Comparison of ENCODE assay signal across 1 cellular context in genomic region chr3:183968846-183969245, GRCh38.
TF ChIP-seq lines count a peak whose summit lies in the region.

No MANE protein-coding gene starts in this region.

TF ChIP-seq in IMR-90, 13 proteins besides CTCF, POLR2A, EP300 and RAD21:
- TF ChIP-seq MXI1 (IDR thresholded peaks at IDR 0.05; ENCODE audit: borderline replicate concordance, low read depth, low read length) (no peak), USF2 (IDR thresholded peaks at IDR 0.05; ENCODE audit: low read depth, low read length) (no peak), MAFK (IDR thresholded peaks at IDR 0.05; ENCODE audit: low read depth, low read length) (no peak), SMC3 (IDR thresholded peaks at IDR 0.05; ENCODE audit: low read depth, low read length) (no peak), NFE2L2 (IDR thresholded peaks at IDR 0.05; ENCODE audit: low read depth, low read length) (no peak), RCOR1 (IDR thresholded peaks at IDR 0.05; ENCODE audit: insufficient replicate concordance, low read length) (no peak), ELK1 (IDR thresholded peaks at IDR 0.05; ENCODE audit: borderline replicate concordance, low read depth, low read length) (no peak), CEBPB (IDR thresholded peaks at IDR 0.05; ENCODE audit: low read depth, low read length) (no peak), MAZ (IDR thresholded peaks at IDR 0.05; ENCODE audit: borderline replicate concordance, low read depth, low read length) (no peak), CHD1 (IDR thresholded peaks at IDR 0.05; ENCODE audit: low read depth, low read length) (no peak), BHLHE40 (IDR thresholded peaks at IDR 0.05; ENCODE audit: low read depth, low read length) (no peak), RFX5 (IDR thresholded peaks at IDR 0.05; ENCODE audit: low read depth, low read length) (no peak), FOS (IDR thresholded peaks at IDR 0.05; ENCODE audit: low read depth, low read length) (no peak)
